In genomic region chr3:149042766-149043386, GRCh38 we compare ENCODE assay signal across 8 cellular contexts.
DNase-seq lines count a peak whose midpoint lies in the region; ATAC-seq and TF ChIP-seq lines count a peak whose summit lies in the region.

No MANE protein-coding gene starts in this region.

- TF ChIP-seq CTCF in coronary artery (IDR thresholded peaks at IDR 0.05) = no peak

- no peak overlapping the region for H3K27ac ChIP-seq in coronary artery

- DNase-seq in AG08395 (ENCODE audit: low spot score) (peak; percentile 25), amniotic epithelial cell (ENCODE audit: low read depth) (peak; percentile 41), NCI-H2171 treated with DMSO at 0.1 percent for 48 hours (lab: John Stamatoyannopoulos, UW) (no peak), nucleus accumbens (lab: John Stamatoyannopoulos, UW) (no peak), coronary artery (ENCODE audit: low spot score) (no peak)
- DNase-seq in stimulated activated naive CD4-positive, alpha-beta T cell (lab: John Stamatoyannopoulos, UW) = no peak

- H3K4me3 ChIP-seq in coronary artery = no peak overlapping the region

- ATAC-seq in GM19043 (IDR thresholded peaks at IDR 0.05; ENCODE audit: low read depth, unreplicated experiment) = peak; percentile 83
- ATAC-seq in HG03097 (IDR thresholded peaks at IDR 0.05; ENCODE audit: low FRiP score, unreplicated experiment) = peak; percentile 61

Comparison
In these comparisons a context has a peak if more than half of its experiments do, and no peak if none do; other contexts are left out.
1. DNase-seq: peak in AG08395 (single experiment) and amniotic epithelial cell (single experiment); none in NCI-H2171 treated with DMSO at 0.1 percent for 48 hours (single experiment), nucleus accumbens (0 of 56), stimulated activated naive CD4-positive, alpha-beta T cell (0 of 6) and coronary artery (single experiment).